ENCODE assay signal across 8 cellular contexts in genomic region chr7:17941171-17941490, GRCh38. TPM values are rescaled to one million over a fixed set of nuclear protein-coding genes. Genes with fewer than 3 reads are reported as not detected.
DNase-seq lines count a peak whose midpoint lies in the region; ATAC-seq and TF ChIP-seq lines count a peak whose summit lies in the region.

No MANE protein-coding gene starts in this region.

- H4K20me1 ChIP-seq in fibroblast of lung (ENCODE audit: control insufficient read depth, extremely low read depth, insufficient read depth, low read length) = peaks cover 2% of the 10 kb centered on the region

- no peaks in the 10 kb centered on the region for H3K27me3 Mint-ChIP-seq in activated T-cell treated with anti-CD3 and anti-CD28 coated beads, Interleukin-2, amount 50 U/mL, for 72 hours (ENCODE audit: low read depth)

- H3K36me3 ChIP-seq in fibroblast of lung (ENCODE audit: control insufficient read depth, insufficient read depth, low read length) (no peaks in the 10 kb centered on the region), parathyroid adenoma (ENCODE audit: control insufficient read depth, insufficient read depth, low read length) (no peaks in the 10 kb centered on the region)

- H3K4me1 ChIP-seq in fibroblast of lung (ENCODE audit: control insufficient read depth, extremely low read depth, insufficient read depth, low read length) (no peaks in the 10 kb centered on the region), parathyroid adenoma (peaks cover 14% of the 10 kb centered on the region)

- peak overlapping the region; percentile 99 for H3K27ac Mint-ChIP-seq in activated T-cell treated with anti-CD3 and anti-CD28 coated beads, Interleukin-2, amount 50 U/mL, for 72 hours

- H3K4me2 ChIP-seq in fibroblast of lung (ENCODE audit: extremely low read depth, insufficient read depth, low read length) = peak overlapping the region; percentile 96
- peak overlapping the region; percentile 73 for H3K4me2 ChIP-seq in parathyroid adenoma (ENCODE audit: low read length)

- TF ChIP-seq CTCF in fibroblast of lung (conservative IDR thresholded peaks at IDR 0.05 in 1 of 2, IDR thresholded peaks at IDR 0.05 in 1 of 2; ENCODE audit: low read depth in 1 of 2, low read length in 2 of 2) = peak in 1 of 2 donors; percentile 19
- TF ChIP-seq CTCF in parathyroid adenoma (IDR thresholded peaks at IDR 0.05) = no peak

- H3K9ac ChIP-seq in fibroblast of lung (ENCODE audit: insufficient read depth, low read length) = peak overlapping the region; percentile 92
- no peak overlapping the region for H3K9ac ChIP-seq in parathyroid adenoma

- no peaks in the 10 kb centered on the region for H3K9me3 ChIP-seq in fibroblast of lung (ENCODE audit: control insufficient read depth, insufficient read depth, low read depth, low read length)
- no peaks in the 10 kb centered on the region for H3K9me3 ChIP-seq in parathyroid adenoma (ENCODE audit: control insufficient read depth, low read length)

- intact Hi-C loops in sciatic nerve (cut with DNase I) = no loop called here

- H3K9me3 Mint-ChIP-seq in activated T-cell treated with anti-CD3 and anti-CD28 coated beads, Interleukin-2, amount 50 U/mL, for 72 hours = no peaks in the 10 kb centered on the region

- ATAC-seq in activated T-cell treated with anti-CD3 and anti-CD28 coated beads, Interleukin-2, amount 50 U/mL, for 72 hours (replicated peaks in 1 of 2) = no peak
- ATAC-seq in sciatic nerve = no peak

- peak overlapping the region; percentile 95 for H3K27ac ChIP-seq in fibroblast of lung (ENCODE audit: insufficient read depth, low read length)
- peak overlapping the region; percentile 92 for H3K27ac ChIP-seq in parathyroid adenoma

- H3K4me1 Mint-ChIP-seq in activated T-cell treated with anti-CD3 and anti-CD28 coated beads, Interleukin-2, amount 50 U/mL, for 72 hours (ENCODE audit: low read depth) = peaks cover 45% of the 10 kb centered on the region

- H3K4me3 Mint-ChIP-seq in activated T-cell treated with anti-CD3 and anti-CD28 coated beads, Interleukin-2, amount 50 U/mL, for 72 hours = peak overlapping the region; percentile 92 to 96

- peak in 1 of 2 donors; percentile 2 for DNase-seq in activated T-cell treated with anti-CD3 and anti-CD28 coated beads, Interleukin-2, amount 50 U/mL, for 72 hours
- DNase-seq in activated T-cell treated with anti-CD3 and anti-CD28 coated beads for 4 hours = no peak
- peak; percentile 65 for DNase-seq in SW480 (ENCODE audit: low spot score)
- DNase-seq in fibroblast of lung (ENCODE audit: low read depth in 2 of 2) = peak; percentile 6 to 16
- DNase-seq in HPDE6-E6E7 (ENCODE audit: extremely low spot score) = no peak
- no peak for DNase-seq in glomerular visceral epithelial cell (ENCODE audit: extremely low spot score)
- no peak for DNase-seq in sciatic nerve (ENCODE audit: low spot score)

- H3K4me3 ChIP-seq in fibroblast of lung (replicated peaks in 1 of 4; ENCODE audit: control extremely low read depth in 1 of 4, insufficient read depth in 1 of 4, low read depth in 3 of 4, low read length in 4 of 4) = peak overlapping the region; percentile 65 to 88 (median 84)
- H3K4me3 ChIP-seq in parathyroid adenoma (ENCODE audit: low read depth, low read length) = peak overlapping the region; percentile 94

- H3K27me3 ChIP-seq in fibroblast of lung (ENCODE audit: control insufficient read depth, insufficient read depth, low read length) (no peaks in the 10 kb centered on the region), parathyroid adenoma (ENCODE audit: control insufficient read depth, insufficient read depth, low read length) (no peaks in the 10 kb centered on the region)

- peaks cover 39% of the 10 kb centered on the region for H3K79me2 ChIP-seq in fibroblast of lung (ENCODE audit: control insufficient read depth, insufficient read depth, low read length)
- H3K79me2 ChIP-seq in parathyroid adenoma = peaks cover 10% of the 10 kb centered on the region

- H3K36me3 Mint-ChIP-seq in activated T-cell treated with anti-CD3 and anti-CD28 coated beads, Interleukin-2, amount 50 U/mL, for 72 hours (ENCODE audit: insufficient read depth in 2 of 2) = peaks cover 5% of the 10 kb centered on the region in 2 donors

- H2AFZ ChIP-seq in fibroblast of lung (ENCODE audit: low read length) (peak overlapping the region; percentile 57), parathyroid adenoma (peak overlapping the region; percentile 98)

RNA-seq across cellular contexts. Expression of gene SNX13, which starts 0.8 kb away (rescaled TPM):
- total RNA-seq in activated T-cell treated with anti-CD3 and anti-CD28 coated beads, Interleukin-2, amount 50 U/mL, for 72 hours = 10 to 100 TPM; 19.5 to 19.8 TPM
- total RNA-seq in fibroblast of lung (37.5 and 42.9 TPM in 2 replicates), sciatic nerve (65.4 TPM)
- 26.1 and 36.0 TPM in 2 replicates for polyA plus RNA-seq in fibroblast of lung
- polyA plus RNA-seq in fibroblast of lung (2012) = 15.5 and 19.8 TPM in 2 replicates
- 2.1 and 6.6 TPM in 2 replicates for polyA minus RNA-seq in fibroblast of lung (ENCODE audit: low replicate concordance)

Comparison
In these comparisons a context has a peak if more than half of its experiments do, and no peak if none do; other contexts are left out.
1. DNase-seq: peak in SW480 (single experiment) and fibroblast of lung (2 of 2); none in activated T-cell treated with anti-CD3 and anti-CD28 coated beads for 4 hours (single experiment), HPDE6-E6E7 (single experiment), glomerular visceral epithelial cell (single experiment) and sciatic nerve (single experiment).